In the genomic region with DNA sequence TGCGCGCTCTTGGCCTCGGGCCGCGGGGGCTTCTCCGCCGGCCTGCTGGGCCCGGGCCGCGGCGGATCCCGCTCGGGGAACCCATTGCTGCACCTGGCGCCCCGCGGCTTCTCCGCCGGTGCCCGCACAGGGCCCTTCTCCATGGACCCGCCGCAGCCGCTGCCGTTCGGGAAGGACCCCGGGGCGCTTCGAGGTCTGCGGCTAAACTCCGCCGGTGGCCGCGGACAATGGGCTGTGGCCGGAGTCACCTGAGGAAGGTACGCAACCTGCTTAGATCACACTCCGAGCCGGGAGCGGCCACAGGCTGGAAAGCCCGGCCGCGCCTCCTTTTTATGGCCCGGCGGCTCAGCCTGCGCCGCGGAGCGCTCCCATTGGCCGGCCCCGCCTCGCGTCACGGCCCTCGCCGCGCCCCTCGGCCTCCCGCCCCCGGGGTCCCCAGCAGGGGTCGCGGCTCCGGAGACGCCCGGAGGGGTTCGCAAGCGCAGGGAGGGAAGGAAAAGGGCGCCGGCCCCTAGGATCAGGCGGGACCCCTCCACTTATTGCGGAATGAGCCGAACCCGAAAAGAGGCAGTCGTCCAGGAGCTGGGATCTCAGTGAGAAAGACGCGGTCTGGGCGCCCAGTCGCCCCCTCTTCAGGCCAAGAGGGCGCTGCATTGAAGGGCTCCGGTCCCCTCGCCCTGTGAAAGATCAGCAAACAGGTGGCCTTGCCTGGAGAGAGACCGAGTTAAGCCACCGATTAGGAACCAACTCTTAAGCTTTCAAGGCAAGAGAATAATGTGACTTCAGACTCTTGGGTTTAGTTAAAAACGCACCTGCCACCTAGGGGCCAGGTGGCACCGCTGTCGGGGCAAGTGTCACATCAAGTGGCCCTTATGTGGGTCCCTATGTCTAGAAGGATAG, we compare ENCODE assay signal across 7 cellular contexts. TPM values are rescaled to one million over a fixed set of nuclear protein-coding genes. Genes with fewer than 3 reads are reported as not detected.
DNase-seq lines count a peak whose midpoint lies in the region; ATAC-seq and TF ChIP-seq lines count a peak whose summit lies in the region.

A gene with protein sequence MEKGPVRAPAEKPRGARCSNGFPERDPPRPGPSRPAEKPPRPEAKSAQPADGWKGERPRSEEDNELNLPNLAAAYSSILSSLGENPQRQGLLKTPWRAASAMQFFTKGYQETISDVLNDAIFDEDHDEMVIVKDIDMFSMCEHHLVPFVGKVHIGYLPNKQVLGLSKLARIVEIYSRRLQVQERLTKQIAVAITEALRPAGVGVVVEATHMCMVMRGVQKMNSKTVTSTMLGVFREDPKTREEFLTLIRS (minus strand): TSS at position 306 of the 900 bp plus-strand sequence. CDS start 163 bp downstream, at position 143.

- H3K27me3 Mint-ChIP-seq in T-helper 2 cell treated with Interferon-gamma antibody and Interleukin-4, amounts not matched to agents 5 μg/mL and 100 μg/mL, for 36 hours (ENCODE audit: low read depth), result no peaks in the 10 kb centered on the region

- intact Hi-C loops in spleen (cut with DNase I; ENCODE audit: low total_unique reads), result no loop called here

- peaks cover 35% of the 10 kb centered on the region for H3K27me3 ChIP-seq in iPS-20b (ENCODE audit: insufficient read depth, low read length)
- H3K27me3 ChIP-seq in spleen (replicated peaks in 1 of 7), result no peaks in the 10 kb centered on the region

- H3K9me3 ChIP-seq in iPS-20b (ENCODE audit: insufficient read depth, low read depth, low read length) (no peaks in the 10 kb centered on the region), spleen (no peaks in the 10 kb centered on the region)

- peak; percentile 85 for ATAC-seq in GM18498 (IDR thresholded peaks at IDR 0.05; ENCODE audit: unreplicated experiment)
- ATAC-seq in HG02763 (IDR thresholded peaks at IDR 0.05; ENCODE audit: unreplicated experiment), result peak; percentile 86

- H3K27ac ChIP-seq in iPS-20b (ENCODE audit: low read length), result no peak within 1 kb of the TSS
- H3K27ac ChIP-seq in spleen, result peak within 1 kb of the TSS; percentile 82 to 95 (median 90)

- H3K4me1 ChIP-seq in iPS-20b (ENCODE audit: insufficient read depth, low read length) (0 out of 2 replicates have a peak, but pooled peaks cover 3% of the 10 kb centered on the region), spleen (peaks cover 5 to 45% (median 30%) of the 10 kb centered on the region in 6 donors)

- peak within 1 kb of the TSS; percentile 92 for H3K27ac Mint-ChIP-seq in T-helper 2 cell treated with Interferon-gamma antibody and Interleukin-4, amounts not matched to agents 5 μg/mL and 100 μg/mL, for 36 hours

- peaks cover 9% of the 10 kb centered on the region for H3K9me3 Mint-ChIP-seq in T-helper 2 cell treated with Interferon-gamma antibody and Interleukin-4, amounts not matched to agents 5 μg/mL and 100 μg/mL, for 36 hours

- peak; percentile 89 to 96 (median 95) for DNase-seq in NCI-H1417 (lab: John Stamatoyannopoulos, UW)
- peak; percentile 82 for DNase-seq in T-helper 2 cell treated with Interferon-gamma antibody and Interleukin-4, amounts not matched to agents 5 μg/mL and 100 μg/mL, for 36 hours (ENCODE audit: low spot score)
- DNase-seq in astrocyte of the hippocampus (ENCODE audit: low read depth, low spot score), result peak; percentile 85
- DNase-seq in spleen, result peak; percentile 93

- peak within 1 kb of the TSS; percentile 87 for H3K4me3 Mint-ChIP-seq in T-helper 2 cell treated with Interferon-gamma antibody and Interleukin-4, amounts not matched to agents 5 μg/mL and 100 μg/mL, for 36 hours

- H3K36me3 ChIP-seq in iPS-20b (ENCODE audit: insufficient read depth, low read depth, low read length) (no peaks in the 10 kb centered on the region), spleen (no peaks in the 10 kb centered on the region)

- peaks cover 39% of the 10 kb centered on the region for H3K4me1 Mint-ChIP-seq in T-helper 2 cell treated with Interferon-gamma antibody and Interleukin-4, amounts not matched to agents 5 μg/mL and 100 μg/mL, for 36 hours (ENCODE audit: low read depth)

- peaks cover 21% of the 10 kb centered on the region for H3K36me3 Mint-ChIP-seq in T-helper 2 cell treated with Interferon-gamma antibody and Interleukin-4, amounts not matched to agents 5 μg/mL and 100 μg/mL, for 36 hours (ENCODE audit: low read depth)

- H3K4me3 ChIP-seq in iPS-20b (ENCODE audit: low read length), result peak within 1 kb of the TSS; percentile 64
- H3K4me3 ChIP-seq in spleen, result peak within 1 kb of the TSS; percentile 68 to 94 (median 88)

- TF ChIP-seq POLR2A in spleen (IDR thresholded peaks at IDR 0.05), result peak in 1 of 3 donors; percentile 83

- 0 to 2% (median 1%) methylated on average over 25 to 83 of the region's 83 CpGs for WGBS in spleen, 5 donors

- peak; percentile 15 to 73 (median 67) for TF ChIP-seq CTCF in spleen (IDR thresholded peaks at IDR 0.05 in 8 of 11, conservative IDR thresholded peaks at IDR 0.05 in 3 of 11)

- H3K9ac ChIP-seq in iPS-20b (ENCODE audit: low read depth, low read length), result peak within 1 kb of the TSS; percentile 55; the same call in 1 of the 2 replicates

RNA-seq across cellular contexts. Expression of the gene that starts here (rescaled TPM):
- 10 to 100 TPM; 11.2 to 23.3 (median 21.2) TPM for total RNA-seq in spleen
- 10 to 100 TPM; 12.1 to 21.2 (median 14.4) TPM for polyA plus RNA-seq in spleen
